In genomic region chr2:173963817-173964564, GRCh38 we compare ENCODE assay signal across 8 cellular contexts. TPM values are rescaled to one million over a fixed set of nuclear protein-coding genes. Genes with fewer than 3 reads are reported as not detected.
A peak's percentile ranks its signal among the peaks of the same experiment; 100 is the strongest.
DNase-seq lines count a peak whose midpoint lies in the region; ATAC-seq, FAIRE-seq and TF ChIP-seq lines count a peak whose summit lies in the region.

No MANE protein-coding gene starts in this region.

- CTCF ChIA-PET in AG04450 (lab: Charles Lee), result interaction anchor here (0.6 to 1.0 kb wide), 2 partner anchors 94 to 377 kb away, joined by 3 read pairs; no protein-coding TSS in a partner anchor

- H3K36me3 Mint-ChIP-seq in central memory CD8-positive, alpha-beta T cell (ENCODE audit: insufficient read depth), result peaks cover 29% of the 10 kb centered on the region

- TF ChIP-seq CTCF in AG04450 (IDR thresholded peaks at IDR 0.05; ENCODE audit: low read depth, low read length) (no peak), kidney (IDR thresholded peaks at IDR 0.05; ENCODE audit: borderline replicate concordance, extremely low read depth, insufficient read depth) (no peak)

- no peaks in the 10 kb centered on the region for H3K27me3 ChIP-seq in AG04450 (ENCODE audit: control insufficient read depth, insufficient read depth, low read length)

- H3K27ac ChIP-seq in AG04450 (ENCODE audit: low read depth, low read length), result peak overlapping the region; percentile 74
- H3K27ac ChIP-seq in kidney (ENCODE audit: low read depth in 2 of 2, low read length in 2 of 2), result peak overlapping the region; percentile 97 to 100

- H3K4me3 ChIP-seq in AG04450 (ENCODE audit: low read depth, low read length) (peak overlapping the region; percentile 85), kidney (ENCODE audit: low read length in 2 of 2) (peak overlapping the region in 1 of 2 donors; percentile 83)

- H3K27me3 Mint-ChIP-seq in central memory CD8-positive, alpha-beta T cell, result no peaks in the 10 kb centered on the region

- peak overlapping the region; percentile 97 for H3K4me3 Mint-ChIP-seq in central memory CD8-positive, alpha-beta T cell

- no peaks in the 10 kb centered on the region for H3K9me3 Mint-ChIP-seq in central memory CD8-positive, alpha-beta T cell

- H3K4me1 Mint-ChIP-seq in central memory CD8-positive, alpha-beta T cell, result peaks cover 42% of the 10 kb centered on the region

- no peaks in the 10 kb centered on the region; the same call in 1 of the 2 replicates for H3K9me3 ChIP-seq in AG04450 (ENCODE audit: control insufficient read depth, insufficient read depth, low read length)
- no peaks in the 10 kb centered on the region for H3K9me3 ChIP-seq in kidney (ENCODE audit: control insufficient read depth in 1 of 2, low read length in 2 of 2)

- H3K9ac ChIP-seq in kidney (ENCODE audit: low read length in 2 of 2), result no peak overlapping the region

- peaks cover 6 to 16% of the 10 kb centered on the region in 2 donors for H3K4me1 ChIP-seq in kidney (ENCODE audit: control insufficient read depth in 1 of 2, insufficient read depth in 1 of 2, low read depth in 1 of 2, low read length in 2 of 2)

- no peaks in the 10 kb centered on the region for H3K36me3 ChIP-seq in kidney (ENCODE audit: control insufficient read depth in 1 of 2, insufficient read depth in 2 of 2, low read length in 2 of 2)

- POLR2A ChIA-PET in AG04450 (lab: Yijun Ruan, JAX), result interaction anchor here (0.6 to 1.2 kb wide), 6 partner anchors 27 to 741 kb away, joined by 3 to 5 read pairs (median 3); no protein-coding TSS in a partner anchor

- intact Hi-C loops in kidney (cut with DNase I), result no loop called here

- no peak for FAIRE-seq in kidney (lab: Jason Lieb, UNC)

- H3K27ac Mint-ChIP-seq in central memory CD8-positive, alpha-beta T cell (ENCODE audit: low read depth), result peak overlapping the region; percentile 98

- ATAC-seq in GM18873 (IDR thresholded peaks at IDR 0.05; ENCODE audit: low FRiP score, unreplicated experiment), result peak; percentile 42
- ATAC-seq in HG03139 (IDR thresholded peaks at IDR 0.05; ENCODE audit: unreplicated experiment), result peak; percentile 47
- ATAC-seq in activated CD4-positive, CD25-positive, alpha-beta regulatory T cell treated with anti-CD3 and anti-CD28 coated beads, Interleukin-2, amount 50 U/mL, for 24 hours, result peak; percentile 62 to 66
- ATAC-seq in central memory CD8-positive, alpha-beta T cell (replicated peaks; ENCODE audit: extremely low read depth, poor library complexity, severe bottlenecking), result peak; percentile 64

- DNase-seq in AG04450 (ENCODE audit: low read depth, low spot score) (no peak), NCI-H226 (peak; percentile 85), kidney (peak; percentile 97)
- DNase-seq in central memory CD8-positive, alpha-beta T cell (ENCODE audit: low spot score in 2 of 2), result peak; percentile 80 to 90
- peak; percentile 95 for DNase-seq in stimulated activated CD4-positive, alpha-beta T cell treated with anti-CD3 and anti-CD28 coated beads, Interleukin-15, amount 100 ng/mL, for 24 hours

RNA-seq across cellular contexts. Expression of gene SP3, which starts 1.2 kb away (rescaled TPM):
- polyA plus RNA-seq in AG04450 (2011; rRNA removed) (60.6 and 71.8 TPM in 2 replicates), kidney (ENCODE audit: insufficient read depth, low read depth, low replicate concordance) (14.5 TPM)
- polyA minus RNA-seq in AG04450 (2011; rRNA and poly(A)+ RNA removed), result 57.8 and 95.0 TPM in 2 replicates
- total RNA-seq in kidney, result 86.2 TPM
